In the genomic region with DNA sequence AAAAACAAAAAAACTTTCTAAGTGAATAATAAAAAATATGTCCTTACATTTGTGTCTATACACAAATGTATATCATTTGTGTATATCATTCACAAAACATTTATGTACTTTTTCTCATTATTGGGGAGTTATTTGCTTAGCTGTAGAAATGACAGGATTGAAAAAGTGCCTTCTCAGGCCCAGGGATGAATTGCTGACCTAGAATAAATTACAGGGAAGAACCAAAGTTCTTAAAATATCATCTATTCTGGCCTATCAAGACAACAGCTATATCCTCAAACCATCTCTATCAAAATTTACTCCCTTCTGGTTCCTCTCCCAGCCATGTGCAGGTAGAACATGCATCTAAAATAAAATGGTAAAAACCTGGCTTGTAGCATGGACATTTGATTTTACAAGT, we compare ENCODE assay signal across 1 cellular context.
TF ChIP-seq lines count a peak whose summit lies in the region.

No MANE protein-coding gene starts in this region.

TF ChIP-seq in HEK293, 187 proteins besides CTCF, POLR2A, EP300 and RAD21 (continued from another document):
- TF ChIP-seq TSHZ1 (tag by site-specific recombination; IDR thresholded peaks at IDR 0.05; ENCODE audit: borderline replicate concordance) = no peak
